ENCODE assay signal across 2 cellular contexts in the genomic region with DNA sequence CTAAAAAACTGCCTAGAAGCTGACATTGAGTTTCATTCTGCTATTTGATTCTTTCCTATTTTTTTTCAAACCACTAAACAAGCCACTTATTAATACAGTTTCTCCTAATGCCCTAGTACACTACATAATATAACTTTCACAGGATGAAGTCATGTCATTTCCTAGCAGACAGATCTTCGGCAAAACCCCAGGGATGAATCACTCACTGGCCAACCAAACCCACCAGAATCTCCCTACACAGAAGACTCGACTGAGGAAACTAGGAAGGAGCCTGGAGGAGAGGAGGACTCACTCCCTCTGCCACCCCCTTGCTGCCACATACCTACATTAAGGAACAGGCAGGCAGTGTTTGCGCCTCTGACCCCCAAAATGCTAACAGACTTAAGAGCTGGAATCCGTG.
TF ChIP-seq lines count a peak whose summit lies in the region.

No MANE protein-coding gene starts in this region.

TF ChIP-seq in IMR-90, 13 proteins besides CTCF, POLR2A, EP300 and RAD21:
- peak; percentile 68; the same call in 1 of the 2 replicates for TF ChIP-seq FOS (IDR thresholded peaks at IDR 0.05; ENCODE audit: low read depth, low read length)
- TF ChIP-seq MAFK (IDR thresholded peaks at IDR 0.05; ENCODE audit: low read depth, low read length), result no peak
- TF ChIP-seq MAZ (IDR thresholded peaks at IDR 0.05; ENCODE audit: borderline replicate concordance, low read depth, low read length), result peak; percentile 14; the same call in 1 of the 2 replicates
- no peak for TF ChIP-seq RFX5 (IDR thresholded peaks at IDR 0.05; ENCODE audit: low read depth, low read length)
- TF ChIP-seq MXI1 (IDR thresholded peaks at IDR 0.05; ENCODE audit: borderline replicate concordance, low read depth, low read length), result no peak
- no peak for TF ChIP-seq SMC3 (IDR thresholded peaks at IDR 0.05; ENCODE audit: low read depth, low read length)

TF ChIP-seq in K562, 482 proteins besides CTCF, POLR2A, EP300 and RAD21:
- TF ChIP-seq ZNF780A (CRISPR knock-in tag; IDR thresholded peaks at IDR 0.05) (no peak), FOSL1 (tag; conservative IDR thresholded peaks at IDR 0.05) (peak; percentile 59), FUS (optimal IDR thresholded peaks at IDR 0.05; ENCODE audit: low read depth, low read length) (no peak)
- TF ChIP-seq, protein P1, sequence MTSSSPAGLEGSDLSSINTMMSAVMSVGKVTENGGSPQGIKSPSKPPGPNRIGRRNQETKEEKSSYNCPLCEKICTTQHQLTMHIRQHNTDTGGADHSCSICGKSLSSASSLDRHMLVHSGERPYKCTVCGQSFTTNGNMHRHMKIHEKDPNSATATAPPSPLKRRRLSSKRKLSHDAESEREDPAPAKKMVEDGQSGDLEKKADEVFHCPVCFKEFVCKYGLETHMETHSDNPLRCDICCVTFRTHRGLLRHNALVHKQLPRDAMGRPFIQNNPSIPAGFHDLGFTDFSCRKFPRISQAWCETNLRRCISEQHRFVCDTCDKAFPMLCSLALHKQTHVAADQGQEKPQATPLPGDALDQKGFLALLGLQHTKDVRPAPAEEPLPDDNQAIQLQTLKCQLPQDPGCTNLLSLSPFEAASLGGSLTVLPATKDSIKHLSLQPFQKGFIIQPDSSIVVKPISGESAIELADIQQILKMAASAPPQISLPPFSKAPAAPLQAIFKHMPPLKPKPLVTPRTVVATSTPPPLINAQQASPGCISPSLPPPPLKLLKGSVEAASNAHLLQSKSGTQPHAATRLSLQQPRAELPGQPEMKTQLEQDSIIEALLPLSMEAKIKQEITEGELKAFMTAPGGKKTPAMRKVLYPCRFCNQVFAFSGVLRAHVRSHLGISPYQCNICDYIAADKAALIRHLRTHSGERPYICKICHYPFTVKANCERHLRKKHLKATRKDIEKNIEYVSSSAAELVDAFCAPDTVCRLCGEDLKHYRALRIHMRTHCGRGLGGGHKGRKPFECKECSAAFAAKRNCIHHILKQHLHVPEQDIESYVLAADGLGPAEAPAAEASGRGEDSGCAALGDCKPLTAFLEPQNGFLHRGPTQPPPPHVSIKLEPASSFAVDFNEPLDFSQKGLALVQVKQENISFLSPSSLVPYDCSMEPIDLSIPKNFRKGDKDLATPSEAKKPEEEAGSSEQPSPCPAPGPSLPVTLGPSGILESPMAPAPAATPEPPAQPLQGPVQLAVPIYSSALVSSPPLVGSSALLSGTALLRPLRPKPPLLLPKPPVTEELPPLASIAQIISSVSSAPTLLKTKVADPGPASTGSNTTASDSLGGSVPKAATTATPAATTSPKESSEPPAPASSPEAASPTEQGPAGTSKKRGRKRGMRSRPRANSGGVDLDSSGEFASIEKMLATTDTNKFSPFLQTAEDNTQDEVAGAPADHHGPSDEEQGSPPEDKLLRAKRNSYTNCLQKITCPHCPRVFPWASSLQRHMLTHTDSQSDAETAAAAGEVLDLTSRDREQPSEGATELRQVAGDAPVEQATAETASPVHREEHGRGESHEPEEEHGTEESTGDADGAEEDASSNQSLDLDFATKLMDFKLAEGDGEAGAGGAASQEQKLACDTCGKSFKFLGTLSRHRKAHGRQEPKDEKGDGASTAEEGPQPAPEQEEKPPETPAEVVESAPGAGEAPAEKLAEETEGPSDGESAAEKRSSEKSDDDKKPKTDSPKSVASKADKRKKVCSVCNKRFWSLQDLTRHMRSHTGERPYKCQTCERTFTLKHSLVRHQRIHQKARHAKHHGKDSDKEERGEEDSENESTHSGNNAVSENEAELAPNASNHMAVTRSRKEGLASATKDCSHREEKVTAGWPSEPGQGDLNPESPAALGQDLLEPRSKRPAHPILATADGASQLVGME (CRISPR knock-in tag; IDR thresholded peaks at IDR 0.05), result no peak
- TF ChIP-seq, protein P2, sequence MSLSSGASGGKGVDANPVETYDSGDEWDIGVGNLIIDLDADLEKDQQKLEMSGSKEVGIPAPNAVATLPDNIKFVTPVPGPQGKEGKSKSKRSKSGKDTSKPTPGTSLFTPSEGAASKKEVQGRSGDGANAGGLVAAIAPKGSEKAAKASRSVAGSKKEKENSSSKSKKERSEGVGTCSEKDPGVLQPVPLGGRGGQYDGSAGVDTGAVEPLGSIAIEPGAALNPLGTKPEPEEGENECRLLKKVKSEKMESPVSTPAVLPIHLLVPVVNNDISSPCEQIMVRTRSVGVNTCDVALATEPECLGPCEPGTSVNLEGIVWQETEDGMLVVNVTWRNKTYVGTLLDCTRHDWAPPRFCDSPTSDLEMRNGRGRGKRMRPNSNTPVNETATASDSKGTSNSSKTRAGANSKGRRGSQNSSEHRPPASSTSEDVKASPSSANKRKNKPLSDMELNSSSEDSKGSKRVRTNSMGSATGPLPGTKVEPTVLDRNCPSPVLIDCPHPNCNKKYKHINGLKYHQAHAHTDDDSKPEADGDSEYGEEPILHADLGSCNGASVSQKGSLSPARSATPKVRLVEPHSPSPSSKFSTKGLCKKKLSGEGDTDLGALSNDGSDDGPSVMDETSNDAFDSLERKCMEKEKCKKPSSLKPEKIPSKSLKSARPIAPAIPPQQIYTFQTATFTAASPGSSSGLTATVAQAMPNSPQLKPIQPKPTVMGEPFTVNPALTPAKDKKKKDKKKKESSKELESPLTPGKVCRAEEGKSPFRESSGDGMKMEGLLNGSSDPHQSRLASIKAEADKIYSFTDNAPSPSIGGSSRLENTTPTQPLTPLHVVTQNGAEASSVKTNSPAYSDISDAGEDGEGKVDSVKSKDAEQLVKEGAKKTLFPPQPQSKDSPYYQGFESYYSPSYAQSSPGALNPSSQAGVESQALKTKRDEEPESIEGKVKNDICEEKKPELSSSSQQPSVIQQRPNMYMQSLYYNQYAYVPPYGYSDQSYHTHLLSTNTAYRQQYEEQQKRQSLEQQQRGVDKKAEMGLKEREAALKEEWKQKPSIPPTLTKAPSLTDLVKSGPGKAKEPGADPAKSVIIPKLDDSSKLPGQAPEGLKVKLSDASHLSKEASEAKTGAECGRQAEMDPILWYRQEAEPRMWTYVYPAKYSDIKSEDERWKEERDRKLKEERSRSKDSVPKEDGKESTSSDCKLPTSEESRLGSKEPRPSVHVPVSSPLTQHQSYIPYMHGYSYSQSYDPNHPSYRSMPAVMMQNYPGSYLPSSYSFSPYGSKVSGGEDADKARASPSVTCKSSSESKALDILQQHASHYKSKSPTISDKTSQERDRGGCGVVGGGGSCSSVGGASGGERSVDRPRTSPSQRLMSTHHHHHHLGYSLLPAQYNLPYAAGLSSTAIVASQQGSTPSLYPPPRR (CRISPR knock-in tag; IDR thresholded peaks at IDR 0.05; ENCODE audit: borderline replicate concordance), result no peak
